8 cellular contexts compared by ENCODE assay signal in genomic region chr15:66497502-66498455, GRCh38. TPM values are rescaled to one million over a fixed set of nuclear protein-coding genes. Genes with fewer than 3 reads are reported as not detected.
DNase-seq lines count a peak whose midpoint lies in the region; ATAC-seq and TF ChIP-seq lines count a peak whose summit lies in the region.

TSS of gene SNAPC5 (minus strand) at chr15:66497762. CDS start at chr15:66497731, 31 bp downstream.

- H4K20me1 ChIP-seq in PC-3 (ENCODE audit: low read length), result peaks cover 33% of the 10 kb centered on the region

- H3K36me3 Mint-ChIP-seq in IgD-negative memory B cell, result no peaks in the 10 kb centered on the region

- H2AFZ ChIP-seq in PC-3 (ENCODE audit: low read length), result peak within 1 kb of the TSS; percentile 68

- H3K4me3 ChIP-seq in PC-3 (ENCODE audit: low read length), result peak within 1 kb of the TSS; percentile 90
- H3K4me3 ChIP-seq in epithelial cell of proximal tubule (ENCODE audit: low read depth, low read length), result peak within 1 kb of the TSS; percentile 71
- H3K4me3 ChIP-seq in mucosa of rectum (ENCODE audit: low read length in 2 of 2), result peak within 1 kb of the TSS; percentile 93

- no peaks in the 10 kb centered on the region for H3K27me3 Mint-ChIP-seq in IgD-negative memory B cell

- peak within 1 kb of the TSS; percentile 92 to 98 (median 97) for H3K4me3 Mint-ChIP-seq in IgD-negative memory B cell

- POLR2A ChIA-PET in PC-3 (lab: Charles Lee; ENCODE audit: unreplicated experiment), result interaction anchor here (0.7 kb wide), 1 partner anchor 206 kb away, joined by 4 read pairs; no protein-coding TSS in a partner anchor

- H3K9ac ChIP-seq in PC-3 (ENCODE audit: low read length), result peak within 1 kb of the TSS; percentile 92
- H3K9ac ChIP-seq in mucosa of rectum (ENCODE audit: low read depth in 1 of 2, low read length in 2 of 2), result peak within 1 kb of the TSS; percentile 85 to 95

- H3K36me3 ChIP-seq in PC-3 (ENCODE audit: low read depth, low read length) (peaks cover 45% of the 10 kb centered on the region), mucosa of rectum (ENCODE audit: control insufficient read depth in 2 of 2, insufficient read depth in 2 of 2, low read length in 2 of 2) (peaks cover 64 to 69% of the 10 kb centered on the region in 2 donors)

- H3K27ac ChIP-seq in PC-3 (ENCODE audit: low read length) (peak within 1 kb of the TSS; percentile 79), mucosa of rectum (ENCODE audit: low read depth in 2 of 2, low read length in 2 of 2) (peak within 1 kb of the TSS; percentile 84 to 91)

- ATAC-seq in GM21528 (IDR thresholded peaks at IDR 0.05; ENCODE audit: low FRiP score, unreplicated experiment) (peak; percentile 74), PC-3 (peak; percentile 84)

- peaks cover 29% of the 10 kb centered on the region for H3F3A ChIP-seq in PC-3 (ENCODE audit: low read length, unreplicated experiment)

- H3K27ac Mint-ChIP-seq in IgD-negative memory B cell, result peak within 1 kb of the TSS; percentile 97 to 99 (median 99)

- intact Hi-C loops in PC-3 (cut with micrococcal nuclease), result loop anchor here (1.0 kb wide), 1 partner anchor 111 kb away; the partner anchor contains the start of gene MAP2K1

- no peaks in the 10 kb centered on the region for H3K27me3 ChIP-seq in PC-3 (ENCODE audit: low read length)
- H3K27me3 ChIP-seq in mucosa of rectum (ENCODE audit: control insufficient read depth in 2 of 2, insufficient read depth in 2 of 2, low read length in 2 of 2), result no peaks in the 10 kb centered on the region

- H3K79me2 ChIP-seq in PC-3 (ENCODE audit: low read length), result peaks cover 43% of the 10 kb centered on the region

- CTCF ChIA-PET in PC-3 (lab: Charles Lee), result interaction anchor here (0.6 to 1.3 kb wide), 5 partner anchors 71 to 146 kb away, joined by 3 read pairs; partner anchors contain the start of gene MAP2K1

- no peaks in the 10 kb centered on the region for H3K9me3 Mint-ChIP-seq in IgD-negative memory B cell

- TF ChIP-seq CTCF in PC-3 (conservative IDR thresholded peaks at IDR 0.05; ENCODE audit: low read depth, low read length) (peak; percentile 92), epithelial cell of proximal tubule (conservative IDR thresholded peaks at IDR 0.05; ENCODE audit: low read depth, low read length) (peak; percentile 91)

- no TSS peak for BruUV-seq in PC-3 (replicated peaks; lab: Mats Ljungman, UMichigan)

- H3K4me1 Mint-ChIP-seq in IgD-negative memory B cell, result peaks cover 15 to 36% (median 26%) of the 10 kb centered on the region in 3 donors

- no peaks in the 10 kb centered on the region for H3K9me2 ChIP-seq in PC-3 (replicated peaks; ENCODE audit: low read length)

- H3K4me1 ChIP-seq in PC-3 (ENCODE audit: insufficient read depth, low read length), result peaks cover 15% of the 10 kb centered on the region
- peaks cover 2 to 14% of the 10 kb centered on the region in 2 donors for H3K4me1 ChIP-seq in mucosa of rectum (ENCODE audit: control insufficient read depth in 2 of 2, insufficient read depth in 2 of 2, low read length in 2 of 2)

- no peaks in the 10 kb centered on the region for H3K9me3 ChIP-seq in PC-3 (ENCODE audit: low read length)
- H3K9me3 ChIP-seq in mucosa of rectum (ENCODE audit: control insufficient read depth in 2 of 2, low read length in 2 of 2), result no peaks in the 10 kb centered on the region

- H3K4me2 ChIP-seq in PC-3 (ENCODE audit: low read length), result peak within 1 kb of the TSS; percentile 97

- peak; percentile 67 for DNase-seq in DMS153 (lab: John Stamatoyannopoulos, UW)
- peak; percentile 93 for DNase-seq in PC-3
- DNase-seq in activated T-cell treated with anti-CD3 and anti-CD28 coated beads for 48 hours (ENCODE audit: low read depth), result peak; percentile 99
- DNase-seq in epithelial cell of proximal tubule (ENCODE audit: low read depth), result peak; percentile 42
- DNase-seq in stimulated activated CD8-positive, alpha-beta memory T cell treated with anti-CD3 and anti-CD28 coated beads, Interleukin-7, amount 100 ng/mL, for 1 hour (ENCODE audit: low read depth in 2 of 2), result peak; percentile 93 to 96

RNA-seq across cellular contexts. Expression of gene SNAPC5, which starts in this region (rescaled TPM):
- polyA plus RNA-seq in IgD-negative memory B cell, result 48.4 TPM
- total RNA-seq in PC-3 (2014; rRNA removed) (34.1 and 38.2 TPM in 2 replicates), epithelial cell of proximal tubule (13.2 and 24.5 TPM in 2 replicates)

Comparison
In these comparisons a context has a peak if more than half of its experiments do, and no peak if none do; other contexts are left out.
1. Peak in every context shown above with its lines: DNase-seq, ATAC-seq, H3K4me3 ChIP-seq and H3K27ac ChIP-seq.
2. DNase-seq: peak in every context shown above with its lines; median percentile 99 in activated T-cell treated with anti-CD3 and anti-CD28 coated beads for 48 hours; 94 in stimulated activated CD8-positive, alpha-beta memory T cell treated with anti-CD3 and anti-CD28 coated beads, Interleukin-7, amount 100 ng/mL, for 1 hour; 93 in PC-3; 67 in DMS153; 42 in epithelial cell of proximal tubule.